1 cellular context compared by ENCODE assay signal in genomic region chr6:43734294-43734665, GRCh38.
A peak's percentile ranks its signal among the peaks of the same experiment; 100 is the strongest.
TF ChIP-seq lines count a peak whose summit lies in the region.

No MANE protein-coding gene starts in this region.

TF ChIP-seq in GM12878, 131 proteins besides CTCF, POLR2A, EP300 and RAD21:
- TF ChIP-seq TAF1 (IDR thresholded peaks at IDR 0.05; ENCODE audit: borderline replicate concordance, low read depth, low read length) (0 out of 2 replicates have a peak, but pooled peaks have one; percentile 0), REST (IDR thresholded peaks at IDR 0.05; ENCODE audit: low read depth, low read length) (no peak), CUX1 (IDR thresholded peaks at IDR 0.05; ENCODE audit: insufficient replicate concordance, low read depth, low read length) (no peak), JUNB (IDR thresholded peaks at IDR 0.05) (no peak)
